1 cellular context compared by ENCODE assay signal in genomic region chr19:55158848-55159793, GRCh38.
A peak's percentile ranks its signal among the peaks of the same experiment; 100 is the strongest.
TF ChIP-seq lines count a peak whose summit lies in the region.

No MANE protein-coding gene starts in this region.

TF ChIP-seq in HepG2, 621 proteins besides CTCF, POLR2A, EP300 and RAD21:
- TF ChIP-seq BCLAF1 (IDR thresholded peaks at IDR 0.05), result no peak
- 0 out of 2 replicates have a peak, but pooled peaks have one; percentile 31 for TF ChIP-seq FOXO4 (CRISPR knock-in tag; conservative IDR thresholded peaks at IDR 0.05)
TF ChIP-seq in HepG2: peak in this region for 1.
